ENCODE assay signal across 10 cellular contexts in genomic region chr1:46488343-46489168, GRCh38. TPM values are rescaled to one million over a fixed set of nuclear protein-coding genes. Genes with fewer than 3 reads are reported as not detected.
DNase-seq lines count a peak whose midpoint lies in the region; ATAC-seq, FAIRE-seq and TF ChIP-seq lines count a peak whose summit lies in the region.
"Had no signal": no experiment of that assay in that cellular context is flagged by ENCODE, and none has a peak within 500 bp of the region (broad histone marks: within the 10 kb centered on the region; RNA-seq: fewer than 3 reads in every experiment).

No MANE protein-coding gene starts in this region.

- peak overlapping the region; percentile 99 for H3K4me2 ChIP-seq in PC-9

- no peaks in the 10 kb centered on the region for H3F3A ChIP-seq in PC-9 (ENCODE audit: insufficient read depth, low read depth)

- peaks cover 48% of the 10 kb centered on the region for H3K27me3 ChIP-seq in PC-9 (ENCODE audit: insufficient read depth, low read depth)
- peaks cover 62% of the 10 kb centered on the region for H3K27me3 ChIP-seq in effector memory CD4-positive, alpha-beta T cell (replicated peaks; ENCODE audit: control insufficient read depth, insufficient read depth, low read length, poor library complexity, severe bottlenecking)

- FAIRE-seq in D721Med (lab: Jason Lieb, UNC): no peak

- H3K4me3 Mint-ChIP-seq in activated CD4-positive, alpha-beta T cell treated with anti-CD3 and anti-CD28 coated beads for 36 hours: peak overlapping the region; percentile 66
- peak overlapping the region; percentile 67 for H3K4me3 Mint-ChIP-seq in osteocyte (ENCODE audit: unreplicated experiment)

- peak overlapping the region; percentile 69; the same call in 1 of the 2 replicates for H3K4me3 ChIP-seq in PC-9
- peak overlapping the region; percentile 39 for H3K4me3 ChIP-seq in effector memory CD4-positive, alpha-beta T cell (ENCODE audit: insufficient read depth, low read depth, low read length, poor library complexity, severe bottlenecking)

- H3K4me1 ChIP-seq in PC-9 (replicated peaks; ENCODE audit: insufficient read depth): 0 out of 2 replicates have a peak, but pooled peaks cover 6% of the 10 kb centered on the region
- H3K4me1 ChIP-seq in effector memory CD4-positive, alpha-beta T cell (ENCODE audit: control insufficient read depth, insufficient read depth, low read length, poor library complexity, severe bottlenecking): peaks cover 5% of the 10 kb centered on the region

- H3K27me3 Mint-ChIP-seq in activated CD4-positive, alpha-beta T cell treated with anti-CD3 and anti-CD28 coated beads for 36 hours: peaks cover 75% of the 10 kb centered on the region
- peaks cover 88% of the 10 kb centered on the region for H3K27me3 Mint-ChIP-seq in osteocyte (ENCODE audit: unreplicated experiment)

- intact Hi-C loops in activated CD4-positive, alpha-beta T cell treated with anti-CD3 and anti-CD28 coated beads for 36 hours (cut with DNase I, micrococcal nuclease): loop anchor here in 1 of 2 experiments (1.0 kb wide), 1 partner anchor 34 kb away; no protein-coding TSS in a partner anchor
- intact Hi-C loops in PC-9 (cut with micrococcal nuclease; ENCODE audit: unreplicated experiment): loop anchor here (1.0 to 2.0 kb wide), 2 partner anchors 28 to 32 kb away; no protein-coding TSS in a partner anchor

- H3K27ac Mint-ChIP-seq in activated CD4-positive, alpha-beta T cell treated with anti-CD3 and anti-CD28 coated beads for 36 hours: no peak overlapping the region
- no peak overlapping the region for H3K27ac Mint-ChIP-seq in osteocyte (ENCODE audit: unreplicated experiment)

- H3K36me3 Mint-ChIP-seq in activated CD4-positive, alpha-beta T cell treated with anti-CD3 and anti-CD28 coated beads for 36 hours (ENCODE audit: low read depth): no peaks in the 10 kb centered on the region
- H3K36me3 Mint-ChIP-seq in osteocyte (ENCODE audit: unreplicated experiment): no peaks in the 10 kb centered on the region

- H3K9me3 Mint-ChIP-seq in activated CD4-positive, alpha-beta T cell treated with anti-CD3 and anti-CD28 coated beads for 36 hours (ENCODE audit: low read depth): no peaks in the 10 kb centered on the region
- no peaks in the 10 kb centered on the region for H3K9me3 Mint-ChIP-seq in osteocyte (ENCODE audit: unreplicated experiment)

- BruUV-seq in PC-9 (replicated peaks; lab: Mats Ljungman, UMichigan): no TSS peak

- POLR2A ChIA-PET in activated CD4-positive, alpha-beta T cell treated with anti-CD3 and anti-CD28 coated beads for 36 hours (lab: Charles Lee): no interaction called here
- POLR2A ChIA-PET in PC-9 (lab: Charles Lee; ENCODE audit: unreplicated experiment): interaction anchor here (1.1 kb wide), 1 partner anchor 34 kb away, joined by 3 read pairs; no protein-coding TSS in a partner anchor

- no peaks in the 10 kb centered on the region for H3K36me3 ChIP-seq in PC-9 (ENCODE audit: low read depth)
- no peaks in the 10 kb centered on the region for H3K36me3 ChIP-seq in effector memory CD4-positive, alpha-beta T cell (ENCODE audit: control insufficient read depth, insufficient read depth, low read length)
- H3K36me3 ChIP-seq: heart right ventricle had no signal

- no peaks in the 10 kb centered on the region for H3K9me2 ChIP-seq in PC-9 (ENCODE audit: insufficient read depth)

- H3K4me1 Mint-ChIP-seq in activated CD4-positive, alpha-beta T cell treated with anti-CD3 and anti-CD28 coated beads for 36 hours: peaks cover 22% of the 10 kb centered on the region
- peaks cover 14% of the 10 kb centered on the region for H3K4me1 Mint-ChIP-seq in osteocyte (ENCODE audit: unreplicated experiment)

- no peaks in the 10 kb centered on the region for H4K20me1 ChIP-seq in PC-9 (ENCODE audit: insufficient read depth)

- peak; percentile 56 for DNase-seq in activated CD4-positive, alpha-beta T cell treated with anti-CD3 and anti-CD28 coated beads for 36 hours
- DNase-seq in activated CD4-positive, alpha-beta T cell treated with anti-CD3 and anti-CD28 coated beads for 4 hours: no peak
- DNase-seq in PC-9 (no peak), osteocyte (ENCODE audit: extremely low spot score, unreplicated experiment) (no peak), D721Med (ENCODE audit: insufficient read length, low spot score) (no peak)
- no peak for DNase-seq in effector memory CD4-positive, alpha-beta T cell
- DNase-seq: amniotic stem cell, heart right ventricle had no signal

- no peak overlapping the region for H3K27ac ChIP-seq in PC-9
- no peak overlapping the region for H3K27ac ChIP-seq in effector memory CD4-positive, alpha-beta T cell (ENCODE audit: insufficient read depth, low read length, poor library complexity, severe bottlenecking)
- H3K27ac ChIP-seq: heart right ventricle had no signal

- H3K9me3 ChIP-seq in PC-9 (ENCODE audit: insufficient read depth, low read depth): no peaks in the 10 kb centered on the region
- no peaks in the 10 kb centered on the region for H3K9me3 ChIP-seq in effector memory CD4-positive, alpha-beta T cell (ENCODE audit: control insufficient read depth, low read length)
- H3K9me3 ChIP-seq: heart right ventricle had no signal

- TF ChIP-seq CTCF in PC-9 (conservative IDR thresholded peaks at IDR 0.05) (no peak), osteocyte (IDR thresholded peaks at IDR 0.05) (no peak), D721Med (IDR thresholded peaks at IDR 0.05; ENCODE audit: insufficient read depth, missing control alignments) (no peak)

- peak; percentile 34 for ATAC-seq in activated CD4-positive, alpha-beta T cell treated with anti-CD3 and anti-CD28 coated beads for 36 hours
- no peak for ATAC-seq in GM19397 (IDR thresholded peaks at IDR 0.05; ENCODE audit: unreplicated experiment)
- ATAC-seq in GM21515 (IDR thresholded peaks at IDR 0.05; ENCODE audit: unreplicated experiment): no peak

- CTCF ChIA-PET in activated CD4-positive, alpha-beta T cell treated with anti-CD3 and anti-CD28 coated beads for 36 hours (lab: Charles Lee): interaction anchor here (0.7 to 2.6 kb wide), 4 partner anchors 34 to 43 kb away, joined by 3 to 19 read pairs (median 6); no protein-coding TSS in a partner anchor
- CTCF ChIA-PET in PC-9 (lab: Charles Lee): interaction anchor here (1.0 to 1.4 kb wide), 3 partner anchors 31 to 37 kb away, joined by 3 to 8 read pairs (median 3); no protein-coding TSS in a partner anchor

- no peaks in the 10 kb centered on the region for H3K79me2 ChIP-seq in PC-9 (ENCODE audit: low read depth)

- no peak overlapping the region for H2AFZ ChIP-seq in PC-9

RNA-seq across cellular contexts. Expression of gene DMBX1, which starts 1.1 kb away (rescaled TPM):
- total RNA-seq in activated CD4-positive, alpha-beta T cell treated with anti-CD3 and anti-CD28 coated beads for 36 hours: under 1 TPM in 1 of 2 experiments, not detected in 1; 0.05 TPM
- total RNA-seq in PC-9 (2021): 0.79 and 1.0 TPM in 2 replicates
- total RNA-seq in osteocyte: not detected in 2 replicates
- total RNA-seq: heart right ventricle had no signal
